In genomic region chr3:33218446-33219174, GRCh38 we compare ENCODE assay signal across 8 cellular contexts. TPM values are rescaled to one million over a fixed set of nuclear protein-coding genes. Genes with fewer than 3 reads are reported as not detected.
A peak's percentile ranks its signal among the peaks of the same experiment; 100 is the strongest.
DNase-seq lines count a peak whose midpoint lies in the region; ATAC-seq and TF ChIP-seq lines count a peak whose summit lies in the region.

SUSD5 (minus strand) TSS chr3:33218810; CDS start chr3:33218797, 13 bp downstream.

- H3K4me2 ChIP-seq in hepatocyte (peak within 1 kb of the TSS; percentile 96), skeletal muscle satellite cell (ENCODE audit: low read length) (peak within 1 kb of the TSS; percentile 98)

- no peaks in the 10 kb centered on the region for H3K9me2 ChIP-seq in hepatocyte (replicated peaks; ENCODE audit: insufficient read depth)

- peak within 1 kb of the TSS; percentile 33 for H2AFZ ChIP-seq in hepatocyte

- ATAC-seq in HG02852 (IDR thresholded peaks at IDR 0.05; ENCODE audit: unreplicated experiment) = no peak

- WGBS in hepatocyte (ENCODE audit: low lambda C conversion rate, missing lambda C conversion rate) = 1% methylated on average over 61 of the region's 90 CpGs

- no peaks in the 10 kb centered on the region for H3K79me2 ChIP-seq in hepatocyte

- H3K4me3 ChIP-seq in hepatocyte = peak within 1 kb of the TSS; percentile 42
- peak within 1 kb of the TSS; percentile 86 for H3K4me3 ChIP-seq in skeletal muscle satellite cell (ENCODE audit: low read length)

- DNase-seq in NCI-H510A treated with DMSO at 0.1 percent for 48 hours (lab: John Stamatoyannopoulos, UW) = peak; percentile 1
- no peak for DNase-seq in NCI-H510A (lab: John Stamatoyannopoulos, UW)
- peak; percentile 18 to 21 for DNase-seq in activated T-cell treated with anti-CD3 and anti-CD28 coated beads, Interleukin-2, amount 50 U/mL, for 48 hours
- DNase-seq in hepatocyte (ENCODE audit: low spot score) = peak; percentile 38
- DNase-seq in activated CD8-positive, alpha-beta memory T cell treated with anti-CD3 and anti-CD28 coated beads, Interleukin-2, amount 50 U/mL, for 4 hours = no peak
- no peak for DNase-seq in NCI-H2196 (lab: John Stamatoyannopoulos, UW; ENCODE audit: unreplicated experiment)

- no peak for TF ChIP-seq CTCF in hepatocyte (IDR thresholded peaks at IDR 0.05; ENCODE audit: poor library complexity)

- H3K27me3 ChIP-seq in hepatocyte = peaks cover 57% of the 10 kb centered on the region
- no peaks in the 10 kb centered on the region for H3K27me3 ChIP-seq in skeletal muscle satellite cell (ENCODE audit: control insufficient read depth, insufficient read depth, low read length)

- H3K9ac ChIP-seq in skeletal muscle satellite cell (ENCODE audit: low read depth, low read length) = peak within 1 kb of the TSS; percentile 73

- H3K4me1 ChIP-seq in hepatocyte (ENCODE audit: insufficient read depth) (peaks cover 5% of the 10 kb centered on the region), skeletal muscle satellite cell (ENCODE audit: control insufficient read depth, insufficient read depth, low read length) (peaks cover 6% of the 10 kb centered on the region)

- no peaks in the 10 kb centered on the region for H4K20me1 ChIP-seq in hepatocyte (ENCODE audit: insufficient read depth, poor library complexity, severe bottlenecking)

- H3K27ac ChIP-seq in hepatocyte = no peak within 1 kb of the TSS

- no peaks in the 10 kb centered on the region for H3K36me3 ChIP-seq in hepatocyte (replicated peaks; ENCODE audit: insufficient read depth, low read depth)
- H3K36me3 ChIP-seq in skeletal muscle satellite cell (ENCODE audit: insufficient read depth, low read length) = no peaks in the 10 kb centered on the region

- H3K9me3 ChIP-seq in hepatocyte (ENCODE audit: low read depth) = no peaks in the 10 kb centered on the region
- no peaks in the 10 kb centered on the region for H3K9me3 ChIP-seq in skeletal muscle satellite cell (replicated peaks; ENCODE audit: low read length)

RNA-seq across cellular contexts. Expression of gene SUSD5, which starts in this region (rescaled TPM):
- 2.0 and 2.3 TPM in 2 replicates for total RNA-seq in hepatocyte
- polyA plus RNA-seq in hepatocyte = 1.00 and 2.4 TPM in 2 replicates
- total RNA-seq in skeletal muscle satellite cell (2012; rRNA removed) = 1.7 and 2.5 TPM in 2 replicates

Comparison
In these comparisons a context has a peak if more than half of its experiments do, and no peak if none do; other contexts are left out.
1. DNase-seq: peak in NCI-H510A treated with DMSO at 0.1 percent for 48 hours (single experiment), activated T-cell treated with anti-CD3 and anti-CD28 coated beads, Interleukin-2, amount 50 U/mL, for 48 hours (2 of 2) and hepatocyte (single experiment); none in NCI-H510A (single experiment), activated CD8-positive, alpha-beta memory T cell treated with anti-CD3 and anti-CD28 coated beads, Interleukin-2, amount 50 U/mL, for 4 hours (single experiment) and NCI-H2196 (single experiment).